In genomic region chr1:28173151-28173979, GRCh38 we compare ENCODE assay signal across 10 cellular contexts. TPM values are rescaled to one million over a fixed set of nuclear protein-coding genes. Genes with fewer than 3 reads are reported as not detected.
DNase-seq lines count a peak whose midpoint lies in the region; ATAC-seq and TF ChIP-seq lines count a peak whose summit lies in the region.
"Had no signal": no experiment of that assay in that cellular context is flagged by ENCODE, and none has a peak within 500 bp of the region (broad histone marks: within the 10 kb centered on the region; RNA-seq: fewer than 3 reads in every experiment).

No MANE protein-coding gene starts in this region.

- TF ChIP-seq CTCF in epithelial cell of esophagus (IDR thresholded peaks at IDR 0.05; ENCODE audit: insufficient read depth, low read depth, low read length, missing control alignments) (no peak), neural progenitor cell (IDR thresholded peaks at IDR 0.05) (no peak)

- no peak overlapping the region for H3K4me2 ChIP-seq in neural progenitor cell

- no peaks in the 10 kb centered on the region for H3F3A ChIP-seq in neural progenitor cell (ENCODE audit: low read depth)

- no peaks in the 10 kb centered on the region for H3K79me2 ChIP-seq in neural progenitor cell (ENCODE audit: low read depth)

- peak overlapping the region; percentile 47 for H3K27ac Mint-ChIP-seq in neural progenitor cell

- H2AFZ ChIP-seq in neural progenitor cell (replicated peaks), result no peak overlapping the region

- no peaks in the 10 kb centered on the region for H3K9me3 Mint-ChIP-seq in neural progenitor cell

- H4K20me1 ChIP-seq in neural progenitor cell (ENCODE audit: low read depth), result no peaks in the 10 kb centered on the region

- H3K27me3 Mint-ChIP-seq in neural progenitor cell (ENCODE audit: insufficient read depth, low read depth), result no peaks in the 10 kb centered on the region

- no peaks in the 10 kb centered on the region for H3K4me1 ChIP-seq in neural progenitor cell
- H3K4me1 ChIP-seq: HAP-1 had no signal

- H3K4me1 Mint-ChIP-seq in neural progenitor cell, result peaks cover 27% of the 10 kb centered on the region

- H3K4me3 ChIP-seq in epithelial cell of esophagus (ENCODE audit: low read length) (no peak overlapping the region), neural progenitor cell (no peak overlapping the region)
- H3K4me3 ChIP-seq: HAP-1 had no signal

- no peaks in the 10 kb centered on the region for H3K9me3 ChIP-seq in neural progenitor cell (ENCODE audit: low read depth)
- H3K9me3 ChIP-seq: HAP-1 had no signal

- no peak overlapping the region for H3K4me3 Mint-ChIP-seq in neural progenitor cell

- no peak overlapping the region for H3K9ac ChIP-seq in neural progenitor cell

- no peaks in the 10 kb centered on the region for H3K27me3 ChIP-seq in neural progenitor cell
- H3K27me3 ChIP-seq: brain microvascular endothelial cell had no signal

- no peaks in the 10 kb centered on the region for H3K36me3 Mint-ChIP-seq in neural progenitor cell

- DNase-seq in ELR (ENCODE audit: low read depth) (peak; percentile 27), NCI-H82 (lab: John Stamatoyannopoulos, UW) (peak; percentile 81), epithelial cell of esophagus (ENCODE audit: low read depth) (peak; percentile 25), neural progenitor cell (ENCODE audit: low spot score) (no peak), iPS-NIHi11 (ENCODE audit: low spot score) (no peak)

- no peak overlapping the region for H3K27ac ChIP-seq in neural progenitor cell
- H3K27ac ChIP-seq: brain microvascular endothelial cell had no signal

- H3K36me3 ChIP-seq in neural progenitor cell, result no peaks in the 10 kb centered on the region
- H3K36me3 ChIP-seq: brain microvascular endothelial cell, HAP-1 had no signal

- ATAC-seq in HG03442 (IDR thresholded peaks at IDR 0.05; ENCODE audit: unreplicated experiment) (no peak), HG02763 (IDR thresholded peaks at IDR 0.05; ENCODE audit: unreplicated experiment) (no peak), GM21390 (IDR thresholded peaks at IDR 0.05; ENCODE audit: unreplicated experiment) (no peak)

RNA-seq across cellular contexts. Expression of gene PTAFR, which starts 3.1 kb away (rescaled TPM):
- total RNA-seq in neural progenitor cell (ENCODE audit: low replicate concordance), result not detected in 2 replicates

RNA-seq across cellular contexts. Expression of gene DNAJC8, which starts 59.5 kb away (rescaled TPM):
- 92.0 and 117 TPM in 2 replicates for total RNA-seq in neural progenitor cell (ENCODE audit: low replicate concordance)

Comparison
In these comparisons a context has a peak if more than half of its experiments do, and no peak if none do; other contexts are left out.
1. DNase-seq: peak in ELR (single experiment), NCI-H82 (single experiment) and epithelial cell of esophagus (single experiment); none in neural progenitor cell (single experiment) and iPS-NIHi11 (single experiment).